11 cellular contexts compared by ENCODE assay signal in genomic region chr3:42053476-42053875, GRCh38. TPM values are rescaled to one million over a fixed set of nuclear protein-coding genes. Genes with fewer than 3 reads are reported as not detected.
DNase-seq lines count a peak whose midpoint lies in the region; ATAC-seq, FAIRE-seq and TF ChIP-seq lines count a peak whose summit lies in the region.
"Had no signal": no experiment of that assay in that cellular context is flagged by ENCODE, and none has a peak within 500 bp of the region (broad histone marks: within the 10 kb centered on the region; RNA-seq: fewer than 3 reads in every experiment).

No MANE protein-coding gene starts in this region.

- H3K27ac Mint-ChIP-seq in nephron progenitor cell: no peak overlapping the region

- H3K4me3 Mint-ChIP-seq in nephron progenitor cell: no peak overlapping the region
- H3K4me3 Mint-ChIP-seq: central memory CD8-positive, alpha-beta T cell had no signal

- H3K9me3 ChIP-seq in right lobe of liver (no peaks in the 10 kb centered on the region), gastrocnemius medialis (no peaks in the 10 kb centered on the region)

- H3K36me3 Mint-ChIP-seq in nephron progenitor cell (ENCODE audit: low read depth): peaks cover 13% of the 10 kb centered on the region

- in situ Hi-C loops in gastrocnemius medialis (cut with MboI; ENCODE audit: low sequenced_read_pairs in 4 of 4): no loop called here

- TF ChIP-seq CTCF in coronary artery (IDR thresholded peaks at IDR 0.05): no peak
- no peak for TF ChIP-seq CTCF in right lobe of liver (IDR thresholded peaks at IDR 0.05)
- no peak for TF ChIP-seq CTCF in gastrocnemius medialis (IDR thresholded peaks at IDR 0.05 in 4 of 5, conservative IDR thresholded peaks at IDR 0.05 in 1 of 5)
- no peak for TF ChIP-seq CTCF in nephron progenitor cell (IDR thresholded peaks at IDR 0.05)

- intact Hi-C loops in right lobe of liver (cut with DNase I) (no loop called here), gastrocnemius medialis (cut with DNase I; ENCODE audit: low total_unique reads) (no loop called here)

- H3K4me1 ChIP-seq in right lobe of liver: peaks cover 0 to 34% (median 16%) of the 10 kb centered on the region in 4 donors
- peaks cover 66 to 74% of the 10 kb centered on the region in 2 donors for H3K4me1 ChIP-seq in gastrocnemius medialis

- H3K9me3 Mint-ChIP-seq in nephron progenitor cell: no peaks in the 10 kb centered on the region
- H3K9me3 Mint-ChIP-seq: central memory CD8-positive, alpha-beta T cell had no signal

- DNase-seq in Ammon's horn (ENCODE audit: low spot score): peak; percentile 58
- DNase-seq in coronary artery (ENCODE audit: low spot score): no peak
- peak; percentile 82 to 94 (median 93) for DNase-seq in right lobe of liver
- DNase-seq in gastrocnemius medialis: peak in 1 of 2 donors; percentile 84
- no peak for DNase-seq in GM12891 (ENCODE audit: insufficient read length, low spot score)
- DNase-seq in stimulated activated CD4-positive, alpha-beta T cell treated with anti-CD3 and anti-CD28 coated beads, Interleukin-2, amount 100 ng/mL, for 48 hours: no peak
- DNase-seq in nephron progenitor cell: no peak
- DNase-seq: NCI-H1048, SIG-M5 had no signal

- 12% methylated on average over 4 of the region's 7 CpGs for WGBS in right lobe of liver (ENCODE audit: insufficient coverage, low coverage, low lambda C conversion rate, missing lambda C conversion rate)

- TF ChIP-seq POLR2A in right lobe of liver (IDR thresholded peaks at IDR 0.05): no peak
- TF ChIP-seq POLR2A in gastrocnemius medialis (IDR thresholded peaks at IDR 0.05): no peak
- no peak for TF ChIP-seq POLR2A in GM12891 (IDR thresholded peaks at IDR 0.05; ENCODE audit: low read depth, low read length)

- H3K27me3 Mint-ChIP-seq in nephron progenitor cell (ENCODE audit: low read depth, poor library complexity): peaks cover 2% of the 10 kb centered on the region
- H3K27me3 Mint-ChIP-seq: central memory CD8-positive, alpha-beta T cell had no signal

- peaks cover 70% of the 10 kb centered on the region for H3K4me1 Mint-ChIP-seq in nephron progenitor cell

- ATAC-seq in right lobe of liver (peak; percentile 92 to 98 (median 96)), gastrocnemius medialis (peak in 1 of 2 donors; percentile 54), GM21723 (IDR thresholded peaks at IDR 0.05; ENCODE audit: unreplicated experiment) (no peak)

- peak overlapping the region; percentile 74 to 85 for H3K27ac ChIP-seq in coronary artery
- peak overlapping the region; percentile 16 to 71 (median 53) for H3K27ac ChIP-seq in right lobe of liver
- peak overlapping the region; percentile 88 to 94 (median 90) for H3K27ac ChIP-seq in gastrocnemius medialis

- H3K36me3 ChIP-seq in right lobe of liver (no peaks in the 10 kb centered on the region), gastrocnemius medialis (no peaks in the 10 kb centered on the region)

- FAIRE-seq in GM12891 (lab: Jason Lieb, UNC): no peak

- peak overlapping the region; percentile 38 for H3K4me3 ChIP-seq in coronary artery
- H3K4me3 ChIP-seq in right lobe of liver: no peak overlapping the region
- H3K4me3 ChIP-seq in gastrocnemius medialis: no peak overlapping the region

- H3K27me3 ChIP-seq in right lobe of liver (no peaks in the 10 kb centered on the region), gastrocnemius medialis (no peaks in the 10 kb centered on the region)

TF ChIP-seq in GM12891, 5 proteins besides CTCF, POLR2A, EP300 and RAD21:
- no peak for TF ChIP-seq SPI1 (IDR thresholded peaks at IDR 0.05; ENCODE audit: low read depth, low read length)
- TF ChIP-seq TAF1 (IDR thresholded peaks at IDR 0.05; ENCODE audit: low read depth, low read length): no peak
- no peak for TF ChIP-seq PAX5 (IDR thresholded peaks at IDR 0.05; ENCODE audit: insufficient read depth, low read length, severe bottlenecking)
- TF ChIP-seq POU2F2 (IDR thresholded peaks at IDR 0.05; ENCODE audit: low read depth, low read length): no peak
- TF ChIP-seq POLR2AphosphoS5 (IDR thresholded peaks at IDR 0.05; ENCODE audit: low read depth, low read length): no peak

RNA-seq across cellular contexts. Expression of gene TRAK1, which starts 37.7 kb away (rescaled TPM):
- 10 to 100 TPM in 5 of 6 experiments, 1 to 10 TPM in 1; 9.5 to 16.4 (median 12.2) TPM for total RNA-seq in right lobe of liver
- total RNA-seq in gastrocnemius medialis: 100 to 1,000 TPM in 2 of 4 donors, 10 to 100 TPM in 2; 59.5 to 109 (median 98.6) TPM
- polyA plus RNA-seq in GM12891 (2012; ENCODE audit: low read depth, missing spikeins): 19.6 TPM

Comparison
In these comparisons a context has a peak if more than half of its experiments do, and no peak if none do; other contexts are left out.
1. DNase-seq: peak in Ammon's horn (single experiment) and right lobe of liver (3 of 3); none in coronary artery (single experiment), GM12891 (single experiment), stimulated activated CD4-positive, alpha-beta T cell treated with anti-CD3 and anti-CD28 coated beads, Interleukin-2, amount 100 ng/mL, for 48 hours (0 of 2) and nephron progenitor cell (single experiment).
2. Peak in every context shown above with its lines, with median percentiles within 50 percentile points of each other: H3K27ac ChIP-seq.